10 cellular contexts compared by ENCODE assay signal in the genomic region with DNA sequence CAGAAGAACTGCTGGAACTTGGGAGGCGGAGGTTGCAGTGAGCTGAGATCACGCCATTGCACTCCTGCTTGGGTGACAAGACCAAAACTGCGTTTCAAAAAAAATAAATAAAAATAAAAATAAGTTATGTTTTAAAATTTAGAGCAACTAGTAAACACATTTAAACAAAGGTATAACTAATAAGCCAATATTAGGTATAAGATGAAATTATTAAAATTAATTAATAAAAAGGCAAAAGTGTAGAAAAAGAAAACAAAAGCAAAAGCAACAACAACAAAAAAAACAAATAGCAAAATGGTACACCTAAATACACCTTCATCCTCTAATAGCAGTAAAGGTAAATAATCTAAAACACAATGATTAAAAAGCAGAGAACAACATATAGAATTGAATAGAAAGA. TPM values are rescaled to one million over a fixed set of nuclear protein-coding genes. Genes with fewer than 3 reads are reported as not detected.
"Had no signal": no experiment of that assay in that cellular context is flagged by ENCODE, and none has a peak within 500 bp of the region (broad histone marks: within the 10 kb centered on the region; RNA-seq: fewer than 3 reads in every experiment).

No MANE protein-coding gene starts in this region.

- H2AFZ ChIP-seq: GM23338 had no signal

- FAIRE-seq: H1, H54, HepG2 had no signal

- H3K27ac ChIP-seq: HL-60 had no signal

- H3K4me3 ChIP-seq: GM23338 had no signal

- DNase-seq: H9, HCEC 1CT, KG1 had no signal

- ATAC-seq: GM23338, HepG2 had no signal

- H3K4me2 ChIP-seq: GM23338 had no signal

RNA-seq across cellular contexts. Expression of a gene that starts 6.2 kb away (rescaled TPM):
- total RNA-seq: GM23338, H1, H9, HepG2, HT1080 had no signal
- polyA plus RNA-seq: GM23338, H1, IgD-negative memory B cell had no signal

RNA-seq across cellular contexts. Expression of a gene that starts 39.3 kb away (rescaled TPM):
- total RNA-seq: GM23338, H9, HT1080 had no signal
- polyA plus RNA-seq: GM23338, H1, IgD-negative memory B cell had no signal

RNA-seq across cellular contexts. Expression of a gene that starts 54.8 kb away (rescaled TPM):
- total RNA-seq: GM23338, H1, H9, HepG2, HT1080 had no signal
- polyA plus RNA-seq: GM23338, H1, HepG2, IgD-negative memory B cell had no signal

RNA-seq across cellular contexts. Expression of a gene that starts 58.9 kb away (rescaled TPM):
- total RNA-seq: GM23338, H1, H9, HT1080 had no signal
- polyA plus RNA-seq: GM23338, H1, HepG2, IgD-negative memory B cell had no signal
